In genomic region chr18:46452820-46453219, GRCh38 we compare ENCODE assay signal across 17 cellular contexts.
DNase-seq lines count a peak whose midpoint lies in the region; ATAC-seq, FAIRE-seq and TF ChIP-seq lines count a peak whose summit lies in the region.
"Had no signal": no experiment of that assay in that cellular context is flagged by ENCODE, and none has a peak within 500 bp of the region (broad histone marks: within the 10 kb centered on the region; RNA-seq: fewer than 3 reads in every experiment).

No MANE protein-coding gene starts in this region.

- TF ChIP-seq CTCF in D721Med (IDR thresholded peaks at IDR 0.05; ENCODE audit: insufficient read depth, missing control alignments) (no peak), fibroblast of the aortic adventitia (IDR thresholded peaks at IDR 0.05; ENCODE audit: insufficient read depth, low read length) (no peak), lower lobe of right lung (IDR thresholded peaks at IDR 0.05) (no peak)

- ATAC-seq in GM21528 (IDR thresholded peaks at IDR 0.05; ENCODE audit: low FRiP score, unreplicated experiment) (no peak), lower lobe of right lung (no peak), GM18498 (IDR thresholded peaks at IDR 0.05; ENCODE audit: unreplicated experiment) (no peak)
- ATAC-seq: heart left ventricle had no signal

- no peaks in the 10 kb centered on the region for H3K4me1 ChIP-seq in lower lobe of right lung
- H3K4me1 ChIP-seq: heart left ventricle had no signal

- H3K27ac ChIP-seq in lower lobe of right lung: no peak overlapping the region
- H3K27ac ChIP-seq: BLaER1 treated with 17β-estradiol and CSF1 and Interleukin-3, amounts not matched to agents 10 nM and 100 nM; heart left ventricle had no signal

- H3K9me3 ChIP-seq in lower lobe of right lung: no peaks in the 10 kb centered on the region
- H3K9me3 ChIP-seq: BLaER1 treated with 17β-estradiol and CSF1 and Interleukin-3, amounts not matched to agents 10 nM and 100 nM had no signal

- H3K27me3 ChIP-seq in lower lobe of right lung (ENCODE audit: low read depth): no peaks in the 10 kb centered on the region
- H3K27me3 ChIP-seq: BLaER1 treated with 17β-estradiol and CSF1 and Interleukin-3, amounts not matched to agents 10 nM and 100 nM; heart left ventricle had no signal

- H3K36me3 ChIP-seq in lower lobe of right lung: no peaks in the 10 kb centered on the region

- peak; percentile 11 for FAIRE-seq in D721Med (lab: Jason Lieb, UNC)
- FAIRE-seq: endothelial cell of umbilical vein had no signal

- intact Hi-C loops in lower lobe of right lung (cut with DNase I): no loop called here

- H3K4me3 ChIP-seq in fibroblast of the aortic adventitia (ENCODE audit: low read depth, low read length): no peak overlapping the region
- no peak overlapping the region for H3K4me3 ChIP-seq in lower lobe of right lung
- H3K4me3 ChIP-seq: BLaER1 treated with 17β-estradiol and CSF1 and Interleukin-3, amounts not matched to agents 10 nM and 100 nM; heart left ventricle had no signal

- DNase-seq in D721Med (ENCODE audit: insufficient read length, low spot score): no peak
- DNase-seq in HK-2 (ENCODE audit: unreplicated experiment): peak; percentile 35
- peak; percentile 63 for DNase-seq in NCI-H226
- DNase-seq in fibroblast of the aortic adventitia (ENCODE audit: low read depth): peak; percentile 3
- no peak for DNase-seq in activated naive CD4-positive, alpha-beta T cell treated with anti-CD3 and anti-CD28 coated beads, Interleukin-2, amount 50 U/mL, for 16 hours
- no peak for DNase-seq in lower lobe of right lung
- DNase-seq: activated CD4-positive, alpha-beta T cell treated with anti-CD3 and anti-CD28 coated beads, Interleukin-2, amount 10 ng/mL, durations not matched to agents 7 days and 5 days; activated T-cell treated with anti-CD3 and anti-CD28 coated beads, Interleukin-2, amount 50 U/mL, for 24 hours; GDM1; heart left ventricle; naive B cell; NCI-H526 treated with DMSO at 0.1 percent for 48 hours; T1000 had no signal

Comparison
In these comparisons a context has a peak if more than half of its experiments do, and no peak if none do; other contexts are left out.
1. DNase-seq: peak in HK-2 (single experiment), NCI-H226 (single experiment) and fibroblast of the aortic adventitia (single experiment); none in D721Med (single experiment), activated naive CD4-positive, alpha-beta T cell treated with anti-CD3 and anti-CD28 coated beads, Interleukin-2, amount 50 U/mL, for 16 hours (single experiment) and lower lobe of right lung (single experiment).